Comparison of ENCODE assay signal across 8 cellular contexts in the genomic region with DNA sequence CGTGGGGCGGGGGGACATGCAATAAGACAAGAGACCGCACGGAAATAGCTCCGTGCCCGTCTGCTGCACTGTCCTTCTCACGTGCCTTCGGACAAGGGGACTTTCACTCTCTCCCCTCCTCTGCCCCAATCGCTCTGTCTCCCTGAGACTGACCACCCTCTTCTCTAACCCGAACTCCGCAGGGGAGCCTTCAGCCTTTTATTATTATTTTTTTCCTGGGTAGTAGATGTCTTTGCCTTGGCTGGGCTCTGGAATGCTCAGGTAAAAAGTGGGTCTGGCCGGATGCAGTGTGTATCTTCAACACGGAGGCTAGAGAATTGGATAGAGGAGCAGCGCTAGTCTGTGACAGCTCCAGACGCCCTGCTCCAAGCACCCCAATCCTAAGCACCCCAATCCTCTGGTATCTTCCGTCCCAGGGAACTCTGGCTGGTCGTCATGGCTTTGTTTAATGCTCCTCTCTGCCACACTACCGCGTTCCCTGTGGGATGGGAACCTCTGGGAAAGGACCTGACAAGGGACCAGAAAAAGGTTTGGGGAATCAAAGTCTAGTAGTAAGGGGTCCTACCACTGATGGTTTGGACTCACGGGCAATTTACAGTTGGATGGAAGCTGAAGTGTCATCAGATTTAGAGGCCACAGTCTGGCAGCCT. TPM values are rescaled to one million over a fixed set of nuclear protein-coding genes. Genes with fewer than 3 reads are reported as not detected.
DNase-seq lines count a peak whose midpoint lies in the region; ATAC-seq and TF ChIP-seq lines count a peak whose summit lies in the region.
"Had no signal": no experiment of that assay in that cellular context is flagged by ENCODE, and none has a peak within 500 bp of the region (broad histone marks: within the 10 kb centered on the region; RNA-seq: fewer than 3 reads in every experiment).

No MANE protein-coding gene starts in this region.

- TF ChIP-seq POLR2A in gastroesophageal sphincter (IDR thresholded peaks at IDR 0.05) = no peak

- no peaks in the 10 kb centered on the region for H3K79me2 ChIP-seq in GM23248 (ENCODE audit: insufficient read depth)

- H3K4me2 ChIP-seq in GM23248 (ENCODE audit: unreplicated experiment) = peak overlapping the region; percentile 74

- no peaks in the 10 kb centered on the region for H3K9me3 ChIP-seq in GM23248 (ENCODE audit: low read depth)
- H3K9me3 ChIP-seq in skeletal muscle tissue (ENCODE audit: control insufficient read depth in 3 of 3, low read length in 3 of 3) = no peaks in the 10 kb centered on the region
- H3K9me3 ChIP-seq in gastroesophageal sphincter = no peaks in the 10 kb centered on the region
- H3K9me3 ChIP-seq: body of pancreas had no signal

- peaks cover 64% of the 10 kb centered on the region for H3K27me3 ChIP-seq in GM23248 (replicated peaks; ENCODE audit: insufficient read depth)
- H3K27me3 ChIP-seq in skeletal muscle tissue (ENCODE audit: control insufficient read depth in 3 of 3, insufficient read depth in 3 of 3, low read length in 3 of 3) = peaks cover 68 to 73% (median 70%) of the 10 kb centered on the region in 3 donors
- H3K27me3 ChIP-seq in gastroesophageal sphincter = peaks cover 76% of the 10 kb centered on the region

- H3K9me2 ChIP-seq in GM23248 (ENCODE audit: insufficient read depth) = no peaks in the 10 kb centered on the region

- H3K4me3 ChIP-seq in GM23248 = peak overlapping the region; percentile 64
- H3K4me3 ChIP-seq in iPS-11a (ENCODE audit: low read depth, low read length) = peak overlapping the region; percentile 13
- peak overlapping the region in 2 of 3 donors; percentile 43 to 45 for H3K4me3 ChIP-seq in skeletal muscle tissue (ENCODE audit: low read length in 3 of 3)
- H3K4me3 ChIP-seq in gastroesophageal sphincter = peak overlapping the region in 1 of 2 donors; percentile 46
- H3K4me3 ChIP-seq: body of pancreas had no signal

- WGBS in GM23248 (ENCODE audit: low coverage in 1 of 2, low lambda C conversion rate in 2 of 2, missing lambda C conversion rate in 2 of 2), 2 experiments = 29 to 31% methylated on average over 20 of the region's 20 CpGs
- WGBS in gastroesophageal sphincter (ENCODE audit: low coverage in 1 of 2), 2 donors = 8% methylated on average over 11 of the region's 20 CpGs; no CpG with 5 or more reads in 1 of the 2 donors

- no peak for DNase-seq in GM23248
- DNase-seq in NCI-H2081 treated with DMSO at 0.1 percent for 48 hours (lab: John Stamatoyannopoulos, UW) = no peak

- 0 out of 2 replicates have a peak, but pooled peaks cover 3% of the 10 kb centered on the region for H3K4me1 ChIP-seq in GM23248 (ENCODE audit: insufficient read depth)
- peaks cover 4 to 14% (median 14%) of the 10 kb centered on the region in 3 donors for H3K4me1 ChIP-seq in skeletal muscle tissue (ENCODE audit: control insufficient read depth in 3 of 3, insufficient read depth in 3 of 3, low read length in 3 of 3)
- H3K4me1 ChIP-seq in gastroesophageal sphincter = peaks cover 0 to 40% (median 20%) of the 10 kb centered on the region in 3 donors

- no peak for ATAC-seq in GM21526 (IDR thresholded peaks at IDR 0.05; ENCODE audit: low FRiP score, unreplicated experiment)
- ATAC-seq in gastroesophageal sphincter = no peak
- ATAC-seq: body of pancreas had no signal

- H3K36me3 ChIP-seq in GM23248 (ENCODE audit: low read depth) (no peaks in the 10 kb centered on the region), skeletal muscle tissue (ENCODE audit: control insufficient read depth in 3 of 3, insufficient read depth in 3 of 3, low read length in 3 of 3) (no peaks in the 10 kb centered on the region), gastroesophageal sphincter (no peaks in the 10 kb centered on the region)

- no peaks in the 10 kb centered on the region for H4K20me1 ChIP-seq in GM23248 (ENCODE audit: insufficient read depth)

- H2AFZ ChIP-seq in GM23248 = peak overlapping the region; percentile 69

- TF ChIP-seq CTCF in VCaP (conservative IDR thresholded peaks at IDR 0.05) = no peak
- no peak for TF ChIP-seq CTCF in gastroesophageal sphincter (IDR thresholded peaks at IDR 0.05)

- H3K27ac ChIP-seq in GM23248 (no peak overlapping the region), VCaP (peak overlapping the region; percentile 70; the same call in 1 of the 2 replicates), skeletal muscle tissue (ENCODE audit: low read depth, low read length) (no peak overlapping the region), gastroesophageal sphincter (no peak overlapping the region)
- H3K27ac ChIP-seq: body of pancreas had no signal

- H3K9ac ChIP-seq in GM23248 (no peak overlapping the region), skeletal muscle tissue (ENCODE audit: low read depth in 1 of 3, low read length in 3 of 3) (no peak overlapping the region)

- no peak for TF ChIP-seq EP300 in gastroesophageal sphincter (IDR thresholded peaks at IDR 0.05)

- 0 out of 2 replicates have a peak, but pooled peaks cover 6% of the 10 kb centered on the region for H3F3A ChIP-seq in GM23248 (ENCODE audit: insufficient read depth)

- in situ Hi-C loops in GM23248 (cut with MboI) = loop anchor here (10.0 kb wide), 1 partner anchor 175 kb away; no protein-coding TSS in a partner anchor

RNA-seq across cellular contexts. Expression of a gene that starts 25.1 kb away (rescaled TPM):
- 10.5 and 12.1 TPM in 2 replicates for total RNA-seq in GM23248 (2014; rRNA removed; shearing (Covaris generic))
- polyA plus RNA-seq in GM23248 (2016; fragmentation: Nextera tagmentation; extraction: Ambion mirVana) = 9.9 and 12.1 TPM in 2 replicates
- total RNA-seq in skeletal muscle tissue (12.0 TPM), gastroesophageal sphincter (10 to 100 TPM in 1 of 4 donors, 1 to 10 TPM in 3; 3.6 to 10.8 (median 9.2) TPM)

RNA-seq across cellular contexts. Expression of a gene that starts 39.9 kb away (rescaled TPM):
- total RNA-seq in GM23248 (2014; rRNA removed; shearing (Covaris generic)) = 8.4 and 11.5 TPM in 2 replicates
- 4.5 and 6.0 TPM in 2 replicates for polyA plus RNA-seq in GM23248 (2016; fragmentation: Nextera tagmentation; extraction: Ambion mirVana)
- total RNA-seq in skeletal muscle tissue (9.4 TPM), gastroesophageal sphincter (10 to 100 TPM in 3 of 4 donors, 1 to 10 TPM in 1; 7.0 to 34.9 (median 13.0) TPM)

RNA-seq across cellular contexts. Expression of a gene that starts 57.6 kb away (rescaled TPM):
- total RNA-seq in GM23248 (2014; rRNA removed; shearing (Covaris generic)) = 0.51 and 1.3 TPM in 2 replicates
- polyA plus RNA-seq in GM23248 (2016; fragmentation: Nextera tagmentation; extraction: Ambion mirVana) = 0.53 and 1.1 TPM in 2 replicates
- total RNA-seq in skeletal muscle tissue (14.1 TPM), gastroesophageal sphincter (10 to 100 TPM; 13.9 to 33.6 (median 23.4) TPM)
